ENCODE assay signal across 14 cellular contexts in genomic region chr1:115400426-115400825, GRCh38.
DNase-seq lines count a peak whose midpoint lies in the region; ATAC-seq and TF ChIP-seq lines count a peak whose summit lies in the region.
"Had no signal": no experiment of that assay in that cellular context is flagged by ENCODE, and none has a peak within 500 bp of the region (broad histone marks: within the 10 kb centered on the region; RNA-seq: fewer than 3 reads in every experiment).

No MANE protein-coding gene starts in this region.

- TF ChIP-seq POLR2A in suprapubic skin (IDR thresholded peaks at IDR 0.05): no peak

- H3K4me1 ChIP-seq in RWPE2 (ENCODE audit: insufficient read depth, poor library complexity, severe bottlenecking) (peaks cover 9% of the 10 kb centered on the region), suprapubic skin (peaks cover 13% of the 10 kb centered on the region)
- H3K4me1 ChIP-seq: BE2C had no signal

- no peaks in the 10 kb centered on the region for H3K36me3 ChIP-seq in RWPE2 (ENCODE audit: low read depth)
- no peaks in the 10 kb centered on the region for H3K36me3 ChIP-seq in suprapubic skin
- H3K36me3 ChIP-seq: BE2C, HAP-1 had no signal

- TF ChIP-seq EP300 in suprapubic skin (IDR thresholded peaks at IDR 0.05): no peak

- TF ChIP-seq CTCF in C4-2B (conservative IDR thresholded peaks at IDR 0.05) (no peak), RWPE2 (IDR thresholded peaks at IDR 0.05; ENCODE audit: poor library complexity, severe bottlenecking) (no peak), suprapubic skin (IDR thresholded peaks at IDR 0.05) (no peak)

- H3K27ac ChIP-seq in C4-2B (peak overlapping the region; percentile 19), RWPE2 (ENCODE audit: poor library complexity, severe bottlenecking) (no peak overlapping the region), suprapubic skin (peak overlapping the region; percentile 7)
- H3K27ac ChIP-seq: GM23248 had no signal

- no peak for DNase-seq in RWPE2 (ENCODE audit: low spot score)
- no peak for DNase-seq in suprapubic skin (ENCODE audit: low spot score in 2 of 2)
- DNase-seq in effector CD4-positive, alpha-beta T cell: no peak
- DNase-seq in COR-L47 (lab: John Stamatoyannopoulos, UW): no peak
- DNase-seq: 8988T; BE2C; C1 segment of cervical spinal cord; CD4-positive, alpha-beta T cell; GDM1; GM23248 had no signal

- ATAC-seq in RWPE2 (ENCODE audit: low read depth) (peak; percentile 72), esophagus mucosa (peak; percentile 88), HG02840 (IDR thresholded peaks at IDR 0.05; ENCODE audit: low FRiP score, unreplicated experiment) (no peak)

- 54% methylated on average over 5 of the region's 5 CpGs for WGBS in suprapubic skin

- H3K9me3 ChIP-seq in RWPE2 (ENCODE audit: severe bottlenecking) (no peaks in the 10 kb centered on the region), suprapubic skin (no peaks in the 10 kb centered on the region)
- H3K9me3 ChIP-seq: BE2C, HAP-1 had no signal

- H3K4me3 ChIP-seq in RWPE2 (ENCODE audit: severe bottlenecking): no peak overlapping the region
- no peak overlapping the region for H3K4me3 ChIP-seq in suprapubic skin
- H3K4me3 ChIP-seq: GM23248, HAP-1 had no signal

- H3K27me3 ChIP-seq in RWPE2 (ENCODE audit: insufficient read depth, poor library complexity, severe bottlenecking) (no peaks in the 10 kb centered on the region), suprapubic skin (no peaks in the 10 kb centered on the region)
- H3K27me3 ChIP-seq: BE2C had no signal
